Comparison of ENCODE assay signal across 24 cellular contexts in genomic region chr10:34791228-34791627, GRCh38. TPM values are rescaled to one million over a fixed set of nuclear protein-coding genes. Genes with fewer than 3 reads are reported as not detected.
DNase-seq lines count a peak whose midpoint lies in the region; ATAC-seq, FAIRE-seq and TF ChIP-seq lines count a peak whose summit lies in the region.
"Had no signal": no experiment of that assay in that cellular context is flagged by ENCODE, and none has a peak within 500 bp of the region (broad histone marks: within the 10 kb centered on the region; RNA-seq: fewer than 3 reads in every experiment).

No MANE protein-coding gene starts in this region.

- peak; percentile 58 for DNase-seq in MG63
- DNase-seq in HepG2 (ENCODE audit: low spot score), result no peak
- no peak for DNase-seq in trophoblast cell
- DNase-seq in testis, result no peak
- DNase-seq in globus pallidus (ENCODE audit: low spot score), result no peak
- no peak for DNase-seq in caudate nucleus (lab: John Stamatoyannopoulos, UW)
- no peak for DNase-seq in KG1 (lab: John Stamatoyannopoulos, UW)
- DNase-seq: 8988T; Calu3; CD8-positive, alpha-beta memory T cell; GDM1; NCI-H1092 treated with DMSO at 0.1 percent for 48 hours; NCI-H1436 treated with DMSO at 0.1 percent for 48 hours; NCI-H2029 treated with DMSO at 0.1 percent for 48 hours; NCI-H226; NCI-H510A treated with DMSO at 0.1 percent for 48 hours; NCI-H748 treated with DMSO at 0.1 percent for 48 hours; PC-9; RPMI8226; SHP77 treated with DMSO at 0.1 percent for 48 hours had no signal

- H3K79me2 ChIP-seq in HepG2 (ENCODE audit: insufficient read depth, low read length), result peaks cover 92% of the 10 kb centered on the region
- H3K79me2 ChIP-seq in trophoblast cell (ENCODE audit: control insufficient read depth, insufficient read depth, low read length, poor library complexity), result peaks cover 3% of the 10 kb centered on the region

- H3K4ac ChIP-seq in trophoblast cell (ENCODE audit: low read depth, low read length), result peak overlapping the region; percentile 73

- no peaks in the 10 kb centered on the region for H3K9me3 ChIP-seq in BLaER1
- H3K9me3 ChIP-seq in MG63, result no peaks in the 10 kb centered on the region
- no peaks in the 10 kb centered on the region for H3K9me3 ChIP-seq in HepG2 (ENCODE audit: low read length)
- peaks cover 2% of the 10 kb centered on the region for H3K9me3 ChIP-seq in trophoblast cell (ENCODE audit: insufficient read depth, low read depth, low read length)
- H3K9me3 ChIP-seq in testis, result no peaks in the 10 kb centered on the region

- no peak; the same call in 1 of the 3 replicates for ATAC-seq in HepG2

- POLR2A ChIA-PET in HepG2 (lab: Yijun Ruan, JAX), result interaction anchor here (0.7 kb wide), 1 partner anchor 25 kb away, joined by 3 read pairs; no protein-coding TSS in a partner anchor

- H3K27ac ChIP-seq in BLaER1, result peak overlapping the region; percentile 65
- no peak overlapping the region for H3K27ac ChIP-seq in HepG2 (ENCODE audit: extremely low read length, insufficient read depth, low read length)
- no peak overlapping the region for H3K27ac ChIP-seq in trophoblast cell (ENCODE audit: low read depth, low read length)
- H3K27ac ChIP-seq in testis, result no peak overlapping the region
- H3K27ac ChIP-seq in caudate nucleus (ENCODE audit: low read depth, low read length), result no peak overlapping the region
- H3K27ac ChIP-seq: C4-2B, PC-9, SK-N-MC had no signal

- no peak overlapping the region for H4K91ac ChIP-seq in trophoblast cell (ENCODE audit: low read depth, low read length)

- WGBS in HepG2 (ENCODE audit: low lambda C conversion rate), result 97% methylated on average over 14 of the region's 15 CpGs
- WGBS in trophoblast cell (ENCODE audit: extremely low coverage, insufficient coverage, insufficient read length), result no CpG with 5 or more reads among the region's 15 CpGs
- WGBS in testis, 2 donors, result 89 to 92% methylated on average over 10 to 15 of the region's 15 CpGs

- 0 out of 2 replicates have a peak overlapping the region, but pooled peaks have one; percentile 40 for H3K9ac ChIP-seq in BLaER1
- no peak overlapping the region for H3K9ac ChIP-seq in HepG2 (ENCODE audit: insufficient read depth, low read depth, low read length)
- H3K9ac ChIP-seq in trophoblast cell (ENCODE audit: low read length), result no peak overlapping the region

- no peak overlapping the region for H4K8ac ChIP-seq in trophoblast cell (ENCODE audit: low read depth, low read length)

- TF ChIP-seq CTCF in HepG2 (CRISPR knock-in tag; IDR thresholded peaks at IDR 0.05) (no peak), testis (IDR thresholded peaks at IDR 0.05) (no peak)

- in situ Hi-C loops in HepG2 (cut with HindIII; ENCODE audit: extremely low pct_ligation_motif_present, low pct_unique_long_range_greater_than_20kb), result no loop called here

- FAIRE-seq in HepG2 (lab: Jason Lieb, UNC), result no peak
- FAIRE-seq: K562 had no signal

- H3K36me3 ChIP-seq in BLaER1 (no peaks in the 10 kb centered on the region), MG63 (no peaks in the 10 kb centered on the region), HepG2 (replicated peaks in 1 of 2; ENCODE audit: control insufficient read depth in 1 of 2, insufficient read depth in 2 of 2, low read length in 2 of 2) (no peaks in the 10 kb centered on the region; a peak in 1 of 5 replicates), trophoblast cell (ENCODE audit: control insufficient read depth in 1 of 2, insufficient read depth in 2 of 2, low read length in 2 of 2) (no peaks in the 10 kb centered on the region), testis (ENCODE audit: low read depth, missing control alignments) (no peaks in the 10 kb centered on the region)

- no peak overlapping the region for H3K14ac ChIP-seq in trophoblast cell (ENCODE audit: low read length)

- TF ChIP-seq RAD21 in HepG2 (CRISPR knock-in tag; IDR thresholded peaks at IDR 0.05), result no peak

- H3K18ac ChIP-seq in trophoblast cell (ENCODE audit: low read length), result no peak overlapping the region

- no peak overlapping the region for H3K23ac ChIP-seq in trophoblast cell (ENCODE audit: low read length)

- intact Hi-C loops in HepG2 (cut with micrococcal nuclease; ENCODE audit: unreplicated experiment), result no loop called here
- intact Hi-C loops in testis (cut with DNase I; ENCODE audit: low total_unique reads), result no loop called here

- no peak overlapping the region for H4K12ac ChIP-seq in trophoblast cell (ENCODE audit: low read depth, low read length)

- peaks cover 75% of the 10 kb centered on the region for H3K4me1 ChIP-seq in BLaER1
- peaks cover 23% of the 10 kb centered on the region for H3K4me1 ChIP-seq in HepG2 (ENCODE audit: insufficient read depth, low read length)
- H3K4me1 ChIP-seq in trophoblast cell (ENCODE audit: control insufficient read depth in 1 of 2, insufficient read depth in 2 of 2, low read length in 2 of 2), result no peaks in the 10 kb centered on the region
- peaks cover 7% of the 10 kb centered on the region for H3K4me1 ChIP-seq in testis

- TF ChIP-seq EP300 in HepG2 (IDR thresholded peaks at IDR 0.05; ENCODE audit: low read depth in 2 of 2, low read length in 2 of 2) (no peak), HepG2 (CRISPR knock-in tag; IDR thresholded peaks at IDR 0.05; ENCODE audit: borderline replicate concordance) (no peak)

- H3K4me3 ChIP-seq in BLaER1 (no peak overlapping the region), MG63 (no peak overlapping the region), HepG2 (replicated peaks in 1 of 3; ENCODE audit: insufficient read depth in 1 of 3, low read depth in 2 of 3, low read length in 3 of 3) (no peak overlapping the region), trophoblast cell (ENCODE audit: low read depth, low read length) (no peak overlapping the region), testis (no peak overlapping the region)
- H3K4me3 ChIP-seq: K562, PC-9, SK-N-MC had no signal

- H3K4me2 ChIP-seq in BLaER1, result peak overlapping the region; percentile 86
- H3K4me2 ChIP-seq in HepG2 (ENCODE audit: low read depth, low read length), result no peak overlapping the region
- no peak overlapping the region for H3K4me2 ChIP-seq in trophoblast cell (ENCODE audit: low read length)
- H3K4me2 ChIP-seq: PC-9 had no signal

- TF ChIP-seq POLR2A in HepG2 (IDR thresholded peaks at IDR 0.05; ENCODE audit: insufficient read depth in 1 of 2, low read depth in 2 of 2, low read length in 2 of 2) (no peak), testis (IDR thresholded peaks at IDR 0.05) (no peak)

- no peak overlapping the region for H2BK5ac ChIP-seq in trophoblast cell (ENCODE audit: low read depth, low read length, poor library complexity)

- no peak overlapping the region for H2BK12ac ChIP-seq in trophoblast cell (ENCODE audit: low read length)

- no peak overlapping the region for H2AK5ac ChIP-seq in trophoblast cell (ENCODE audit: low read length)

- H4K20me1 ChIP-seq in BLaER1 (peaks cover 84% of the 10 kb centered on the region), HepG2 (ENCODE audit: insufficient read depth, low read length) (peaks cover 35% of the 10 kb centered on the region)

- H3K27me3 ChIP-seq in BLaER1 (no peaks in the 10 kb centered on the region), MG63 (no peaks in the 10 kb centered on the region), HepG2 (ENCODE audit: control insufficient read depth in 1 of 2, insufficient read depth in 2 of 2, low read length in 2 of 2) (no peaks in the 10 kb centered on the region; a peak in 1 of 5 replicates), trophoblast cell (ENCODE audit: insufficient read depth, low read length) (no peaks in the 10 kb centered on the region), testis (no peaks in the 10 kb centered on the region)

- BruUV-seq in HepG2 (replicated peaks; lab: Mats Ljungman, UMichigan), result no TSS peak

- no peak overlapping the region for H2BK120ac ChIP-seq in trophoblast cell (ENCODE audit: insufficient read depth, low read length, poor library complexity)

- CTCF ChIA-PET in HepG2 (lab: Yijun Ruan, JAX; ENCODE audit: low intra/inter-chr PET ratio, low total read pairs), result no interaction called here

- H2AFZ ChIP-seq in HepG2 (ENCODE audit: low read length) (no peak overlapping the region), trophoblast cell (ENCODE audit: insufficient read depth, low read length, poor library complexity) (no peak overlapping the region)
- H2AFZ ChIP-seq: PC-9 had no signal

- H3K79me1 ChIP-seq in trophoblast cell (ENCODE audit: low read length), result no peaks in the 10 kb centered on the region

TF ChIP-seq in HepG2, 621 proteins besides CTCF, POLR2A, EP300 and RAD21 (continues in another document):
- TF ChIP-seq ZBTB38 (CRISPR knock-in tag; IDR thresholded peaks at IDR 0.05) (peak; percentile 35; the same call in 1 of the 2 replicates), ZNF607 (CRISPR knock-in tag; IDR thresholded peaks at IDR 0.05; ENCODE audit: borderline replicate concordance) (no peak)

RNA-seq across cellular contexts. Expression of gene PARD3, which starts 23.9 kb away (rescaled TPM):
- 50.0 and 52.6 TPM in 2 replicates for total RNA-seq in MG63 (2014; rRNA removed; shearing (Covaris generic); ENCODE audit: low replicate concordance)
- total RNA-seq in HepG2 (2016; rRNA removed; fragmentation: Illumina TruSeq; extraction: Trizol), result 60.0 and 67.5 TPM in 2 replicates
- 20.8 and 27.4 TPM in 2 replicates for total RNA-seq in HepG2 (2016; cell fraction: cytosol; rRNA removed; fragmentation: Illumina TruSeq; extraction: Trizol; ENCODE audit: low read depth)
- total RNA-seq in HepG2 (2016; cell fraction: insoluble cytoplasmic fraction; rRNA removed; fragmentation: Illumina TruSeq; extraction: Trizol), result 57.8 and 62.9 TPM in 2 replicates
- total RNA-seq in HepG2 (2016; cell fraction: membrane; rRNA removed; fragmentation: Illumina TruSeq; extraction: Trizol), result 40.7 and 46.4 TPM in 2 replicates
- total RNA-seq in HepG2 (2016; cell fraction: nucleus; rRNA removed; fragmentation: Illumina TruSeq; extraction: Trizol), result 55.2 and 61.4 TPM in 2 replicates
- polyA plus RNA-seq in HepG2 (2011; rRNA removed), result 37.5 and 40.9 TPM in 2 replicates
- polyA plus RNA-seq in HepG2 (2011; cell fraction: cytosol; rRNA removed), result 27.2 and 36.6 TPM in 2 replicates
- polyA plus RNA-seq in HepG2 (2011; cell fraction: nucleus; rRNA removed), result 20.7 and 21.3 TPM in 2 replicates
- polyA plus RNA-seq in HepG2 (2012), result 42.8 and 43.8 TPM in 2 replicates
- polyA plus RNA-seq in HepG2 (2016; cell fraction: cytosol; fragmentation: Illumina TruSeq; extraction: Trizol; ENCODE audit: low read depth), result 4.9 and 5.9 TPM in 2 replicates
- polyA plus RNA-seq in HepG2 (2016; cell fraction: insoluble cytoplasmic fraction; fragmentation: Illumina TruSeq; extraction: Trizol; ENCODE audit: low read depth), result 56.4 and 57.9 TPM in 2 replicates
- polyA plus RNA-seq in HepG2 (2016; cell fraction: membrane; fragmentation: Illumina TruSeq; extraction: Trizol; ENCODE audit: low read depth), result 15.4 and 16.9 TPM in 2 replicates
- polyA plus RNA-seq in HepG2 (2016; cell fraction: nucleus; fragmentation: Illumina TruSeq; extraction: Trizol; ENCODE audit: insufficient read depth, low read depth), result 37.3 and 39.6 TPM in 2 replicates
- polyA minus RNA-seq in HepG2 (2011; rRNA and poly(A)+ RNA removed; ENCODE audit: low replicate concordance), result 26.7 and 51.8 TPM in 2 replicates
- 41.1 and 45.4 TPM in 2 replicates for polyA minus RNA-seq in HepG2 (2011; cell fraction: cytosol; rRNA and poly(A)+ RNA removed)
- 106 and 138 TPM in 2 replicates for polyA minus RNA-seq in HepG2 (2011; cell fraction: nucleus; rRNA and poly(A)+ RNA removed)
- 35.9 and 38.6 TPM in 2 replicates for polyA plus RNA-seq in trophoblast cell (2013)
- total RNA-seq in testis, result 10 to 100 TPM; 49.5 to 59.5 TPM
- 31.8 TPM for polyA plus RNA-seq in testis (ENCODE audit: insufficient read depth, low read depth, low replicate concordance)
- polyA plus RNA-seq: CD8-positive, alpha-beta memory T cell had no signal
